Comparison of ENCODE assay signal across 23 cellular contexts in the genomic region with DNA sequence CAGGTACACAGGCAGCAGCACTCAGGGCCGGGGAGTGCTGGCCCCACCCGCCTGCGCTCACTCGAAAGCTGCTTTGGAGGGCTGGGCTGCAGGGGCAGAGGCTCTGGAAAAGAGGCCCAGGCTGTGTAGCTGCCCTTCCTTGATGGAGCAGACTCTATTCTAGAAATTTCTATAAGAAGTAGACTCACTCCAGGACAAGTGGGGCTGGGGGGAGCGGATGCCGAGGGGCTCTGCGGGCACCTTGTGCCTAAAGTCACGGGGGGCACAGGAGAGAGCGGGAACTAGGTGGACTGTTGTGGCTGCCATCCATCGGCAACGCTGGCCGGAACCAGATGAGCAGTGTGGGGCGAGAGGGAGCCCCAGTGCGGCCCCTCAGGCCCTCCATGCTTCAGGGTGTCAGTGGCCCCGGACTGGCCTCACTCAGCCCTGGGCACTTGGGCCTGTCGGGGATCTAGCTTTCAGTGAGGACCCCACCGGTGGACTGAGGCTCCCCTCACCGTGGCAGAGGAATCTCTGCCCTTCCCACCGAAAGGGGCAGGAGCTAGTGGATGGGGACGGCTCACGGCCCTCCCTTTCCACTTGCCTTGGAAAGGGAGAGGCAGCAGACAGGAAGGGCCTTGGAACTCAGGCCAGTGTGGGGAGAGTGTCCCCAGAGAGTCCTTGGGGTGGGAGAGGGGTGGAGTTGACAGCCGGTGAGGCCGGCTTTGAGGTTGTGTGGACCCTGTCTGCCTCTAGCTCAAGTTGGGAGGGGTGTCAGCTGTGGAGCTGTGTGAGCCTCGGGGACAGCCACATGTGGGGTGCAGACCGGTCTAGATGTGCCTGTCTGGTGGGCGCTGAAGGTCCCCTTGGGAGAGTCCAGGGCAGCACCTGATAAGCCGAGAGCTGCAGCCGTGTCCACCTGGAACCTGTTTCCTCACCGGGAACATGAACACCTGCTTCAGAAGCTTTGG. TPM values are rescaled to one million over a fixed set of nuclear protein-coding genes. Genes with fewer than 3 reads are reported as not detected.
DNase-seq lines count a peak whose midpoint lies in the region; ATAC-seq and TF ChIP-seq lines count a peak whose summit lies in the region.
"Had no signal": no experiment of that assay in that cellular context is flagged by ENCODE, and none has a peak within 500 bp of the region (broad histone marks: within the 10 kb centered on the region; RNA-seq: fewer than 3 reads in every experiment).

No MANE protein-coding gene starts in this region.

- H3K27ac ChIP-seq in HEK293 (ENCODE audit: extremely low read depth, low read depth, low read length), result no peak overlapping the region
- H3K27ac ChIP-seq in tibial nerve, result no peak overlapping the region
- H3K27ac ChIP-seq in stomach, result no peak overlapping the region
- H3K27ac ChIP-seq: BLaER1 treated with 17β-estradiol and CSF1 and Interleukin-3, amounts not matched to agents 10 nM and 100 nM; KMS-11; SJCRH30 had no signal

- intact Hi-C loops in Right ventricle myocardium superior (cut with DNase I), result no loop called here
- intact Hi-C loops in Right ventricle myocardium inferior (cut with DNase I), result no loop called here
- intact Hi-C loops in posterior vena cava (cut with DNase I), result loop anchor here in 1 of 2 donors (5.0 kb wide), 1 partner anchor 141 kb away; no protein-coding TSS in a partner anchor
- intact Hi-C loops in stomach (cut with DNase I; ENCODE audit: low total_unique reads), result loop anchor here (5.0 kb wide), 1 partner anchor 141 kb away; no protein-coding TSS in a partner anchor

- no peaks in the 10 kb centered on the region for H3K9me3 Mint-ChIP-seq in chondrocyte (ENCODE audit: low read depth)
- H3K9me3 Mint-ChIP-seq: CD4-positive, alpha-beta memory T cell; HFFc6 had no signal

- H3K27me3 ChIP-seq in tibial nerve (no peaks in the 10 kb centered on the region), stomach (no peaks in the 10 kb centered on the region)

- no peak overlapping the region for H3K4me3 Mint-ChIP-seq in chondrocyte (ENCODE audit: unreplicated experiment)
- H3K4me3 Mint-ChIP-seq: CD4-positive, alpha-beta memory T cell; GM23338; H9; HFFc6 had no signal

- no peak overlapping the region for H3K27ac Mint-ChIP-seq in chondrocyte (ENCODE audit: unreplicated experiment)
- H3K27ac Mint-ChIP-seq: GM23338, HFFc6 had no signal

- TF ChIP-seq CTCF in HEK293 (tag by site-specific recombination; IDR thresholded peaks at IDR 0.05) (no peak), chondrocyte (IDR thresholded peaks at IDR 0.05) (no peak), tibial nerve (IDR thresholded peaks at IDR 0.05) (no peak), stomach (IDR thresholded peaks at IDR 0.05) (no peak)

- TF ChIP-seq POLR2A in tibial nerve (IDR thresholded peaks at IDR 0.05), result no peak
- no peak for TF ChIP-seq POLR2A in stomach (IDR thresholded peaks at IDR 0.05)

- H3K4me3 ChIP-seq in HEK293 (ENCODE audit: low read depth, low read length), result no peak overlapping the region
- no peak overlapping the region for H3K4me3 ChIP-seq in tibial nerve
- H3K4me3 ChIP-seq in stomach, result no peak overlapping the region
- H3K4me3 ChIP-seq: BLaER1 treated with 17β-estradiol and CSF1 and Interleukin-3, amounts not matched to agents 10 nM and 100 nM; GM23338; SJCRH30 had no signal

- CTCF ChIA-PET in HEK293 (lab: Yijun Ruan, JAX), result interaction anchor here (0.7 kb wide), 1 partner anchor 536 kb away, joined by 3 read pairs; no protein-coding TSS in a partner anchor

- H3K4me1 ChIP-seq in HEK293 (ENCODE audit: control insufficient read depth, insufficient read depth, low read length) (no peaks in the 10 kb centered on the region), tibial nerve (peaks cover 0 to 8% (median 3%) of the 10 kb centered on the region in 4 donors), stomach (peaks cover 0 to 8% (median 7%) of the 10 kb centered on the region in 4 donors)
- H3K4me1 ChIP-seq: SJCRH30 had no signal

- ATAC-seq in Right ventricle myocardium superior (ENCODE audit: poor library complexity) (no peak), Right ventricle myocardium inferior (no peak)
- ATAC-seq: GM23338 had no signal

- whole genome bisulfite sequencing in tibial nerve, 2 donors, result 86 to 90% methylated on average over 14 to 25 of the region's 29 CpGs
- WGBS in stomach, 5 donors, result 84 to 90% (median 89%) methylated on average over 25 to 29 of the region's 29 CpGs

- no peaks in the 10 kb centered on the region for H3K4me1 Mint-ChIP-seq in chondrocyte (ENCODE audit: low read depth)

- peaks cover 8% of the 10 kb centered on the region for H3K36me3 Mint-ChIP-seq in chondrocyte (ENCODE audit: low read depth)
- H3K36me3 Mint-ChIP-seq: CD4-positive, alpha-beta memory T cell had no signal

- POLR2A ChIA-PET in HEK293 (lab: Yijun Ruan, JAX), result interaction anchor here (1.4 kb wide), 1 partner anchor 23 kb away, joined by 3 read pairs; no protein-coding TSS in a partner anchor

- H3K36me3 ChIP-seq in HEK293 (ENCODE audit: control insufficient read depth in 2 of 2, insufficient read depth in 1 of 2, low read length in 2 of 2), result no peaks in the 10 kb centered on the region
- peaks cover 0 to 62% (median 0%) of the 10 kb centered on the region in 3 donors for H3K36me3 ChIP-seq in tibial nerve
- peaks cover 0 to 39% (median 22%) of the 10 kb centered on the region in 4 donors for H3K36me3 ChIP-seq in stomach
- H3K36me3 ChIP-seq: BLaER1 treated with 17β-estradiol and CSF1 and Interleukin-3, amounts not matched to agents 10 nM and 100 nM; SJCRH30 had no signal

- no peaks in the 10 kb centered on the region for H3K9me3 ChIP-seq in HEK293 (ENCODE audit: control insufficient read depth, insufficient read depth, low read depth, low read length)
- no peaks in the 10 kb centered on the region for H3K9me3 ChIP-seq in tibial nerve
- no peaks in the 10 kb centered on the region for H3K9me3 ChIP-seq in stomach
- H3K9me3 ChIP-seq: BLaER1 treated with 17β-estradiol and CSF1 and Interleukin-3, amounts not matched to agents 10 nM and 100 nM had no signal

- no peaks in the 10 kb centered on the region for H3K27me3 Mint-ChIP-seq in chondrocyte (ENCODE audit: low read depth)
- H3K27me3 Mint-ChIP-seq: CD4-positive, alpha-beta memory T cell had no signal

- DNase-seq in Right ventricle myocardium superior (peak; percentile 33), Right ventricle myocardium inferior (ENCODE audit: missing footprints) (no peak), chondrocyte (ENCODE audit: low spot score) (peak; percentile 63), posterior vena cava (ENCODE audit: low spot score) (peak; percentile 72), tibial nerve (ENCODE audit: low spot score in 2 of 2) (no peak), Ammon's horn (ENCODE audit: low spot score) (no peak), stomach (no peak)
- DNase-seq: CD4-positive, alpha-beta memory T cell; COR-L47; DMS53; H9; HFFc6; MM.1S; NCI-H2029 treated with DMSO at 0.1 percent for 48 hours; NCI-H226; NCI-H510A; NCI-H69; RPMI8226; SJCRH30 had no signal

- TF ChIP-seq EP300 in tibial nerve (IDR thresholded peaks at IDR 0.05) (no peak), stomach (IDR thresholded peaks at IDR 0.05) (no peak)

TF ChIP-seq in HEK293, 187 proteins besides CTCF, POLR2A, EP300 and RAD21:
- peak; percentile 8; the same call in 1 of the 2 replicates for TF ChIP-seq GLIS2 (tag by site-specific recombination; IDR thresholded peaks at IDR 0.05)
- no peak for TF ChIP-seq BCL11B (tag by site-specific recombination; IDR thresholded peaks at IDR 0.05; ENCODE audit: low read depth)
- TF ChIP-seq, protein P1, sequence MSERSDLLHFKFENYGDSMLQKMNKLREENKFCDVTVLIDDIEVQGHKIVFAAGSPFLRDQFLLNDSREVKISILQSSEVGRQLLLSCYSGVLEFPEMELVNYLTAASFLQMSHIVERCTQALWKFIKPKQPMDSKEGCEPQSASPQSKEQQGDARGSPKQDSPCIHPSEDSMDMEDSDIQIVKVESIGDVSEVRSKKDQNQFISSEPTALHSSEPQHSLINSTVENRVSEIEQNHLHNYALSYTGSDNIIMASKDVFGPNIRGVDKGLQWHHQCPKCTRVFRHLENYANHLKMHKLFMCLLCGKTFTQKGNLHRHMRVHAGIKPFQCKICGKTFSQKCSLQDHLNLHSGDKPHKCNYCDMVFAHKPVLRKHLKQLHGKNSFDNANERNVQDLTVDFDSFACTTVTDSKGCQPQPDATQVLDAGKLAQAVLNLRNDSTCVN (tag by site-specific recombination; optimal IDR thresholded peaks at IDR 0.05), result no peak
- TF ChIP-seq YY1 (tag by site-specific recombination; IDR thresholded peaks at IDR 0.05), result no peak
- no peak for TF ChIP-seq ZNF202 (tag by site-specific recombination; IDR thresholded peaks at IDR 0.05; ENCODE audit: borderline replicate concordance)
- no peak for TF ChIP-seq ZNF24 (tag by site-specific recombination; IDR thresholded peaks at IDR 0.05)

RNA-seq across cellular contexts. Expression of a gene that starts 16.6 kb away (rescaled TPM):
- 11.7 TPM for total RNA-seq in Right ventricle myocardium superior
- 10.7 TPM for total RNA-seq in Right ventricle myocardium inferior
- total RNA-seq in chondrocyte, result 22.8 to 32.5 TPM (median 27.0 TPM) in 3 replicates
- 10 to 100 TPM; 14.1 to 15.5 TPM for total RNA-seq in posterior vena cava
- total RNA-seq in tibial nerve, result 10 to 100 TPM in 3 of 4 donors, 1 to 10 TPM in 1; 9.8 to 30.3 (median 16.6) TPM
- 100 to 1,000 TPM in 1 of 5 donors, 10 to 100 TPM in 2, 1 to 10 TPM in 2; 2.3 to 122 (median 13.0) TPM for total RNA-seq in stomach
- 10 to 100 TPM; 11.4 to 17.4 (median 13.4) TPM for polyA plus RNA-seq in stomach

RNA-seq across cellular contexts. Expression of a gene that starts 44.9 kb away (rescaled TPM):
- not detected for total RNA-seq in Right ventricle myocardium superior
- not detected for total RNA-seq in Right ventricle myocardium inferior
- 16.1 to 20.3 TPM (median 16.5 TPM) in 3 replicates for total RNA-seq in chondrocyte
- total RNA-seq in posterior vena cava, result under 1 TPM; 0.14 to 0.37 TPM
- total RNA-seq in tibial nerve, result under 1 TPM in 2 of 4 donors, not detected in 2; 0.21 to 0.59 TPM
- total RNA-seq in stomach, result 1 to 10 TPM in 4 of 5 donors, under 1 TPM in 1; 0.43 to 9.3 (median 5.8) TPM
- polyA plus RNA-seq in stomach, result under 1 TPM in 2 of 3 donors, not detected in 1; 0.31 to 0.53 TPM
- total RNA-seq: CD4-positive, alpha-beta memory T cell; SJCRH30 had no signal

Comparison
In these comparisons a context has a peak if more than half of its experiments do, and no peak if none do; other contexts are left out.
1. DNase-seq: peak in Right ventricle myocardium superior (single experiment), chondrocyte (single experiment) and posterior vena cava (single experiment); none in Right ventricle myocardium inferior (single experiment), tibial nerve (0 of 2), Ammon's horn (single experiment) and stomach (single experiment).